22 cellular contexts compared by ENCODE assay signal in the genomic region with DNA sequence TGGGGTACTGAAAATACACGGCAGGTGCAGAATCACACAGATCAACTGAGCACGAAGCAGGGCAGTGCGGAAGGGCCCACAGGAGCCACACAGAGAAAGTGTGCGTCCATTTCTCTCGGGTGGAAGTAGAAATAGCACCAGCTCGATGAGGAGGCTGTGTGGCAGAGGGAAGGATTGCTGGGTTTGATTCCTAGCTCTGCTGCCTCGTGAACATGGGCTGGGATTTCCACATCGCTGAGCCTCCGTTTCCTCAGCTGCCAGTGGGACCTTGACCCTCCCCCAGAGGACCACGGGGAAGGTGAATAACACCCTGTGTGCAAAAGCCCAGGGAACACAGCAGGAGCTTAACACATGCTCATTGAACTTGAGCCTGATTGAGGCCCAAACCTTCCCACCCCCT. TPM values are rescaled to one million over a fixed set of nuclear protein-coding genes. Genes with fewer than 3 reads are reported as not detected.
A peak's percentile ranks its signal among the peaks of the same experiment; 100 is the strongest.
DNase-seq lines count a peak whose midpoint lies in the region; ATAC-seq, FAIRE-seq and TF ChIP-seq lines count a peak whose summit lies in the region.
"Had no signal": no experiment of that assay in that cellular context is flagged by ENCODE, and none has a peak within 500 bp of the region (broad histone marks: within the 10 kb centered on the region; RNA-seq: fewer than 3 reads in every experiment).

No MANE protein-coding gene starts in this region.

- H3K36me3 Mint-ChIP-seq in activated T-cell treated with anti-CD3 and anti-CD28 coated beads, Interleukin-2, amount 50 U/mL, for 24 hours (ENCODE audit: low read depth): no peaks in the 10 kb centered on the region
- no peaks in the 10 kb centered on the region for H3K36me3 Mint-ChIP-seq in activated B cell treated with CpG ODN at 0.5 μM for 24 hours (ENCODE audit: low read depth)
- H3K36me3 Mint-ChIP-seq: activated naive CD4-positive, alpha-beta T cell treated with anti-CD3 and anti-CD28 coated beads, Interleukin-2, amount 50 U/mL, for 24 hours; naive B cell; type B pancreatic cell had no signal

- no peak for FAIRE-seq in kidney (lab: Jason Lieb, UNC)

- H3K36me3 ChIP-seq in kidney (ENCODE audit: control insufficient read depth in 1 of 2, insufficient read depth in 2 of 2, low read length in 2 of 2) (no peaks in the 10 kb centered on the region), stomach smooth muscle (ENCODE audit: control insufficient read depth in 2 of 2, insufficient read depth in 2 of 2, low read length in 2 of 2) (peaks cover 1 to 2% of the 10 kb centered on the region in 2 donors), thyroid gland (no peaks in the 10 kb centered on the region)
- H3K36me3 ChIP-seq: BE2C had no signal

- no peak for TF ChIP-seq CTCF in activated B cell treated with CpG ODN at 0.5 μM for 24 hours (IDR thresholded peaks at IDR 0.05)
- no peak for TF ChIP-seq CTCF in kidney (IDR thresholded peaks at IDR 0.05; ENCODE audit: borderline replicate concordance, extremely low read depth, insufficient read depth)
- no peak for TF ChIP-seq CTCF in thyroid gland (IDR thresholded peaks at IDR 0.05)

- POLR2A ChIA-PET in activated B cell treated with CpG ODN at 0.5 μM for 24 hours (lab: Charles Lee): no interaction called here

- H3K27me3 ChIP-seq in stomach smooth muscle (ENCODE audit: control insufficient read depth in 1 of 2, insufficient read depth in 2 of 2, low read length in 2 of 2) (no peaks in the 10 kb centered on the region), thyroid gland (no peaks in the 10 kb centered on the region)
- H3K27me3 ChIP-seq: BE2C had no signal

- H3K4me1 Mint-ChIP-seq in activated T-cell treated with anti-CD3 and anti-CD28 coated beads, Interleukin-2, amount 50 U/mL, for 24 hours (ENCODE audit: low read depth): no peaks in the 10 kb centered on the region
- H3K4me1 Mint-ChIP-seq in activated B cell treated with CpG ODN at 0.5 μM for 24 hours: no peaks in the 10 kb centered on the region
- H3K4me1 Mint-ChIP-seq: activated naive CD4-positive, alpha-beta T cell treated with anti-CD3 and anti-CD28 coated beads, Interleukin-2, amount 50 U/mL, for 24 hours had no signal

- peak; percentile 2 for DNase-seq in activated T-cell treated with anti-CD3 and anti-CD28 coated beads, Interleukin-2, amount 50 U/mL, for 24 hours
- no peak for DNase-seq in activated T-cell treated with anti-CD3 and anti-CD28 coated beads for 4 hours
- peak; percentile 9 for DNase-seq in activated B cell treated with CpG ODN at 0.5 μM for 24 hours
- peak; percentile 15 for DNase-seq in kidney
- no peak for DNase-seq in AG08395 (ENCODE audit: low spot score)
- DNase-seq in thyroid gland: no peak
- no peak for DNase-seq in activated naive CD4-positive, alpha-beta T cell treated with Interleukin-2 at 50 U/mL for 16 hours
- DNase-seq: activated CD8-positive, alpha-beta T cell treated with anti-CD3 and anti-CD28 coated beads for 36 hours; activated T-cell treated with anti-CD3 and anti-CD28 coated beads, Interleukin-2, amount 50 U/mL, for 1 hour; BE2C; Calu3; naive B cell; NCI-H1105 treated with DMSO at 0.1 percent for 48 hours; NCI-H2107; NCI-H510A treated with DMSO at 0.1 percent for 48 hours; stimulated activated naive CD4-positive, alpha-beta T cell had no signal

- no peak for ATAC-seq in activated B cell treated with CpG ODN at 0.5 μM for 24 hours (ENCODE audit: low read depth)
- ATAC-seq: activated CD8-positive, alpha-beta T cell treated with anti-CD3 and anti-CD28 coated beads for 36 hours; HCT116; SK-N-SH treated with all-trans-retinoic acid at 6 μM for 48 hours had no signal

- no peak overlapping the region for H3K4me3 Mint-ChIP-seq in activated T-cell treated with anti-CD3 and anti-CD28 coated beads, Interleukin-2, amount 50 U/mL, for 24 hours
- no peak overlapping the region for H3K4me3 Mint-ChIP-seq in activated B cell treated with CpG ODN at 0.5 μM for 24 hours
- H3K4me3 Mint-ChIP-seq: activated CD8-positive, alpha-beta T cell treated with anti-CD3 and anti-CD28 coated beads for 36 hours; activated naive CD4-positive, alpha-beta T cell treated with anti-CD3 and anti-CD28 coated beads, Interleukin-2, amount 50 U/mL, for 24 hours; naive B cell; type B pancreatic cell had no signal

- no peaks in the 10 kb centered on the region for H3K9me3 ChIP-seq in kidney (ENCODE audit: control insufficient read depth in 1 of 2, low read length in 2 of 2)
- no peaks in the 10 kb centered on the region for H3K9me3 ChIP-seq in stomach smooth muscle (ENCODE audit: control insufficient read depth in 2 of 2, low read length in 2 of 2)
- H3K9me3 ChIP-seq in thyroid gland: no peaks in the 10 kb centered on the region
- H3K9me3 ChIP-seq: BE2C had no signal

- TF ChIP-seq POLR2A in thyroid gland (IDR thresholded peaks at IDR 0.05): no peak

- H3K4me1 ChIP-seq in kidney (ENCODE audit: control insufficient read depth in 1 of 2, insufficient read depth in 1 of 2, low read depth in 1 of 2, low read length in 2 of 2): peaks cover 0 to 5% of the 10 kb centered on the region in 2 donors
- H3K4me1 ChIP-seq in stomach smooth muscle (ENCODE audit: control insufficient read depth, insufficient read depth, low read length): peaks cover 63% of the 10 kb centered on the region
- H3K4me1 ChIP-seq in thyroid gland: peaks cover 0 to 8% of the 10 kb centered on the region in 2 donors
- H3K4me1 ChIP-seq: BE2C had no signal

- H3K27ac ChIP-seq in kidney (ENCODE audit: low read depth in 2 of 2, low read length in 2 of 2) (no peak overlapping the region), stomach smooth muscle (ENCODE audit: low read length) (peak overlapping the region; percentile 75), thyroid gland (no peak overlapping the region)
- H3K27ac ChIP-seq: 22Rv1 had no signal

- WGBS in thyroid gland, 2 donors: 77 to 78% methylated on average over 10 of the region's 10 CpGs

- intact Hi-C loops in activated B cell treated with CpG ODN at 0.5 μM for 24 hours (cut with micrococcal nuclease) (no loop called here), kidney (cut with DNase I) (no loop called here), thyroid gland (cut with DNase I) (no loop called here)

- H3K4me3 ChIP-seq in kidney (ENCODE audit: low read length in 2 of 2) (no peak overlapping the region), stomach smooth muscle (ENCODE audit: low read length in 2 of 2) (peak overlapping the region in 1 of 2 donors; percentile 44), thyroid gland (replicated peaks in 1 of 3) (no peak overlapping the region)

- CTCF ChIA-PET in activated B cell treated with CpG ODN at 0.5 μM for 24 hours (lab: Charles Lee): no interaction called here

- H3K9me3 Mint-ChIP-seq in activated T-cell treated with anti-CD3 and anti-CD28 coated beads, Interleukin-2, amount 50 U/mL, for 24 hours: no peaks in the 10 kb centered on the region
- H3K9me3 Mint-ChIP-seq in activated B cell treated with CpG ODN at 0.5 μM for 24 hours: no peaks in the 10 kb centered on the region
- H3K9me3 Mint-ChIP-seq: activated CD8-positive, alpha-beta T cell treated with anti-CD3 and anti-CD28 coated beads for 36 hours; activated naive CD4-positive, alpha-beta T cell treated with anti-CD3 and anti-CD28 coated beads, Interleukin-2, amount 50 U/mL, for 24 hours; naive B cell; type B pancreatic cell had no signal

- H3K27ac Mint-ChIP-seq in activated T-cell treated with anti-CD3 and anti-CD28 coated beads, Interleukin-2, amount 50 U/mL, for 24 hours: no peak overlapping the region
- no peak overlapping the region for H3K27ac Mint-ChIP-seq in activated B cell treated with CpG ODN at 0.5 μM for 24 hours
- H3K27ac Mint-ChIP-seq: activated CD8-positive, alpha-beta T cell treated with anti-CD3 and anti-CD28 coated beads for 36 hours; activated naive CD4-positive, alpha-beta T cell treated with anti-CD3 and anti-CD28 coated beads, Interleukin-2, amount 50 U/mL, for 24 hours; type B pancreatic cell had no signal

- H3K9ac ChIP-seq in kidney (ENCODE audit: low read length in 2 of 2): no peak overlapping the region
- H3K9ac ChIP-seq in stomach smooth muscle (ENCODE audit: low read length in 2 of 2): no peak overlapping the region

- peaks cover 3% of the 10 kb centered on the region for H3K27me3 Mint-ChIP-seq in activated T-cell treated with anti-CD3 and anti-CD28 coated beads, Interleukin-2, amount 50 U/mL, for 24 hours
- H3K27me3 Mint-ChIP-seq in activated B cell treated with CpG ODN at 0.5 μM for 24 hours: no peaks in the 10 kb centered on the region
- H3K27me3 Mint-ChIP-seq: activated CD8-positive, alpha-beta T cell treated with anti-CD3 and anti-CD28 coated beads for 36 hours; naive B cell had no signal

RNA-seq across cellular contexts. Expression of a gene that starts 38.3 kb away (rescaled TPM):
- 36.1 and 42.0 TPM in 2 replicates for total RNA-seq in activated B cell treated with CpG ODN at 0.5 μM for 24 hours
- 29.2 TPM for total RNA-seq in kidney
- polyA plus RNA-seq in kidney (ENCODE audit: insufficient read depth, low read depth, low replicate concordance): 43.2 TPM
- total RNA-seq in thyroid gland: 10 to 100 TPM; 18.9 to 29.1 (median 24.4) TPM

Comparison
In these comparisons a context has a peak if more than half of its experiments do, and no peak if none do; other contexts are left out.
1. DNase-seq: peak in activated T-cell treated with anti-CD3 and anti-CD28 coated beads, Interleukin-2, amount 50 U/mL, for 24 hours (single experiment), activated B cell treated with CpG ODN at 0.5 μM for 24 hours (single experiment) and kidney (single experiment); none in activated T-cell treated with anti-CD3 and anti-CD28 coated beads for 4 hours (single experiment), AG08395 (single experiment), thyroid gland (0 of 2) and activated naive CD4-positive, alpha-beta T cell treated with Interleukin-2 at 50 U/mL for 16 hours (single experiment).